ENCODE assay signal across 17 cellular contexts in the genomic region with DNA sequence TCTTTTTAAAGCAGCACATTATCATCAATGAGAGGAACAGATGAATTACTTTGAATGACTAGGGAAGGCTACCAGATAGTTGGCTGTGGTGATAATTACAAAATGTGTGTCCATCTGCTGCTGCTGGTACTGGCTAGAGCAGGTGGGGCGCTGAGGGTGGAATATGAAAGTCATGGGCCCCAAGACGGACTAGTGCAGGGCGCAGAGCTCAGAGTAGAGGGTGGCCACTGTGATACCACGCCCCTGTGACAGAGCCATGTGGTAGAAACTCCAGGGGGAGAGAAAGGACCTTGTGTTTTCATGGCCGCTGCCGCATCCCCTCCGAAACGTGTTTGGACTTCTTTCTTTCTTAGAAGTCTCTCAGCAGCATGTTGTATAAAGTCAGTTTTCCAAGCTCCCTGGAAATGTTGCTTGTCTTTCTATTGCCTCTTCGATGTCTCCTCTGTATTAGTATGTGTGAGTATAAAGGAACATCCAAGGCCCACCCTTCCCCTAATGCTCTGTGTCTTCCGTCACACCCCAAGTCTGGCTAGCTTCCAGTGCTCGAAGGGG.
"Had no signal": no experiment of that assay in that cellular context is flagged by ENCODE, and none has a peak within 500 bp of the region (broad histone marks: within the 10 kb centered on the region; RNA-seq: fewer than 3 reads in every experiment).

No MANE protein-coding gene starts in this region.

- H3K9me3 ChIP-seq: ascending aorta, prostate gland, transverse colon had no signal

- H3K27ac ChIP-seq: ascending aorta, cardiac muscle cell, coronary artery, prostate gland, transverse colon had no signal

- DNase-seq: activated CD4-positive, alpha-beta T cell treated with anti-CD3 and anti-CD28 coated beads, Interleukin-2, amount 10 ng/mL, durations not matched to agents 24 days and 14 days; activated CD4-positive, CD25-positive, alpha-beta regulatory T cell; activated CD8-positive, alpha-beta memory T cell treated with anti-CD3 and anti-CD28 coated beads, Interleukin-2, amount 50 U/mL, for 48 hours; activated naive CD4-positive, alpha-beta T cell treated with Interleukin-2 at 50 U/mL for 16 hours; effector CD4-positive, alpha-beta T cell; glutamatergic neuron; hypothalamus; nephron progenitor cell; right cardiac atrium; stimulated activated naive CD8-positive, alpha-beta T cell treated with anti-CD3 and anti-CD28 coated beads, Interleukin-15, Interleukin-2, amounts not matched to agents 100 U/mL and 50 U/mL, for 24 hours; T-helper 2 cell; transverse colon had no signal

- H3K27me3 ChIP-seq: ascending aorta, cardiac muscle cell, transverse colon had no signal

- ATAC-seq: right cardiac atrium; stimulated activated naive CD8-positive, alpha-beta T cell treated with anti-CD3 and anti-CD28 coated beads, Interleukin-15, Interleukin-2, amounts not matched to agents 100 U/mL and 50 U/mL, for 24 hours had no signal

- H3K36me3 ChIP-seq: ascending aorta, cardiac muscle cell, prostate gland, transverse colon had no signal

- H3K27ac Mint-ChIP-seq: activated CD4-positive, alpha-beta T cell treated with anti-CD3 and anti-CD28 coated beads, Interleukin-2, amount 10 ng/mL, durations not matched to agents 24 days and 14 days; activated T-helper 1 cell treated with anti-CD3 and anti-CD28 coated beads, Interleukin-12 subunit alpha, Interleukin-12 subunit beta, Interleukin-2, Interleukin-4 antibody, amounts not matched to agents 30 ng/mL and 10 ng/mL and 1 ng/mL, durations not matched to agents 14 hours and 24 hours and 36 hours; nephron progenitor cell had no signal

- H3K4me3 ChIP-seq: ascending aorta, cardiac muscle cell, coronary artery, prostate gland, transverse colon had no signal

- H3K4me1 ChIP-seq: ascending aorta, prostate gland had no signal

- H3K4me3 Mint-ChIP-seq: activated CD4-positive, alpha-beta T cell treated with anti-CD3 and anti-CD28 coated beads, Interleukin-2, amount 10 ng/mL, durations not matched to agents 24 days and 14 days; activated T-helper 1 cell treated with anti-CD3 and anti-CD28 coated beads, Interleukin-12 subunit alpha, Interleukin-12 subunit beta, Interleukin-2, Interleukin-4 antibody, amounts not matched to agents 30 ng/mL and 10 ng/mL and 1 ng/mL, durations not matched to agents 14 hours and 24 hours and 36 hours; nephron progenitor cell had no signal
